In genomic region chr13:33679658-33680012, GRCh38 we compare ENCODE assay signal across 9 cellular contexts.
A peak's percentile ranks its signal among the peaks of the same experiment; 100 is the strongest.
DNase-seq lines count a peak whose midpoint lies in the region; ATAC-seq and TF ChIP-seq lines count a peak whose summit lies in the region.
"Had no signal": no experiment of that assay in that cellular context is flagged by ENCODE, and none has a peak within 500 bp of the region (broad histone marks: within the 10 kb centered on the region; RNA-seq: fewer than 3 reads in every experiment).

No MANE protein-coding gene starts in this region.

- no peaks in the 10 kb centered on the region for H3K9me3 ChIP-seq in OCI-LY3 (ENCODE audit: insufficient read depth, low read length)
- no peaks in the 10 kb centered on the region for H3K9me3 ChIP-seq in endodermal cell (ENCODE audit: control insufficient read depth, low read length)

- no peak for ATAC-seq in stimulated activated memory B cell treated with anti-CD40 and anti-IgM and Interleukin-4, amounts not matched to agents 10 μg/mL and 1 μg/mL and 100 μg/mL, for 72 hours
- ATAC-seq in GM18873 (IDR thresholded peaks at IDR 0.05; ENCODE audit: low FRiP score, unreplicated experiment) = no peak
- no peak for ATAC-seq in HG03442 (IDR thresholded peaks at IDR 0.05; ENCODE audit: unreplicated experiment)

- H2AFZ ChIP-seq in OCI-LY3 (ENCODE audit: low read depth, low read length) = peak overlapping the region; percentile 52; the same call in 1 of the 2 replicates

- H3K4me3 ChIP-seq in OCI-LY3 (ENCODE audit: low read length) (peak overlapping the region; percentile 59), endodermal cell (ENCODE audit: low read length) (no peak overlapping the region)

- H3K79me2 ChIP-seq in OCI-LY3 (ENCODE audit: low read length) = no peaks in the 10 kb centered on the region

- H3K4me2 ChIP-seq in OCI-LY3 (ENCODE audit: low read length) = peak overlapping the region; percentile 74

- H4K20me1 ChIP-seq in OCI-LY3 (ENCODE audit: insufficient read depth, low read length) = no peaks in the 10 kb centered on the region

- H3K36me3 Mint-ChIP-seq in activated T-cell treated with anti-CD3 and anti-CD28 coated beads, Interleukin-2, amount 50 U/mL, for 24 hours (ENCODE audit: low read depth) = no peaks in the 10 kb centered on the region
- H3K36me3 Mint-ChIP-seq in endodermal cell (ENCODE audit: low read depth) = no peaks in the 10 kb centered on the region
- no peaks in the 10 kb centered on the region for H3K36me3 Mint-ChIP-seq in stimulated activated memory B cell treated with anti-CD40 and anti-IgM and Interleukin-4, amounts not matched to agents 10 μg/mL and 1 μg/mL and 100 μg/mL, for 72 hours

- peak overlapping the region; percentile 90 for H3K27ac Mint-ChIP-seq in activated T-cell treated with anti-CD3 and anti-CD28 coated beads, Interleukin-2, amount 50 U/mL, for 24 hours
- no peak overlapping the region for H3K27ac Mint-ChIP-seq in endodermal cell
- H3K27ac Mint-ChIP-seq in stimulated activated memory B cell treated with anti-CD40 and anti-IgM and Interleukin-4, amounts not matched to agents 10 μg/mL and 1 μg/mL and 100 μg/mL, for 72 hours = peak overlapping the region; percentile 71

- H3K9ac ChIP-seq in OCI-LY3 (ENCODE audit: low read length) = peak overlapping the region; percentile 62
- no peak overlapping the region for H3K9ac ChIP-seq in endodermal cell (ENCODE audit: extremely low read depth, low read length, poor library complexity, severe bottlenecking)

- peaks cover 13% of the 10 kb centered on the region; the same call in 1 of the 2 replicates for H3K27me3 ChIP-seq in OCI-LY3 (ENCODE audit: low read depth, low read length)
- H3K27me3 ChIP-seq in endodermal cell (ENCODE audit: control insufficient read depth, insufficient read depth, low read length, poor library complexity, severe bottlenecking) = peaks cover 16% of the 10 kb centered on the region

- H3K4me1 Mint-ChIP-seq in activated T-cell treated with anti-CD3 and anti-CD28 coated beads, Interleukin-2, amount 50 U/mL, for 24 hours (ENCODE audit: low read depth) = peaks cover 38% of the 10 kb centered on the region
- peaks cover 30% of the 10 kb centered on the region for H3K4me1 Mint-ChIP-seq in endodermal cell
- peaks cover 20% of the 10 kb centered on the region for H3K4me1 Mint-ChIP-seq in stimulated activated memory B cell treated with anti-CD40 and anti-IgM and Interleukin-4, amounts not matched to agents 10 μg/mL and 1 μg/mL and 100 μg/mL, for 72 hours

- H3K4me3 Mint-ChIP-seq in activated T-cell treated with anti-CD3 and anti-CD28 coated beads, Interleukin-2, amount 50 U/mL, for 24 hours = peak overlapping the region; percentile 60
- no peak overlapping the region for H3K4me3 Mint-ChIP-seq in endodermal cell
- H3K4me3 Mint-ChIP-seq in stimulated activated memory B cell treated with anti-CD40 and anti-IgM and Interleukin-4, amounts not matched to agents 10 μg/mL and 1 μg/mL and 100 μg/mL, for 72 hours = peak overlapping the region; percentile 57

- TF ChIP-seq CTCF in OCI-LY3 (IDR thresholded peaks at IDR 0.05; ENCODE audit: low read depth, low read length) = no peak
- TF ChIP-seq CTCF in endodermal cell (conservative IDR thresholded peaks at IDR 0.05) = no peak

- H3K4me1 ChIP-seq in OCI-LY3 (ENCODE audit: low read length) (peaks cover 31% of the 10 kb centered on the region), endodermal cell (ENCODE audit: control insufficient read depth, insufficient read depth, low read length) (peaks cover 4% of the 10 kb centered on the region)

- H3K36me3 ChIP-seq in OCI-LY3 (replicated peaks; ENCODE audit: low read depth, low read length) (no peaks in the 10 kb centered on the region), endodermal cell (ENCODE audit: control insufficient read depth, insufficient read depth, low read length) (no peaks in the 10 kb centered on the region)

- H3K27ac ChIP-seq in OCI-LY3 (ENCODE audit: low read length) = peak overlapping the region; percentile 55
- H3K27ac ChIP-seq in endodermal cell (ENCODE audit: low read depth, low read length) = peak overlapping the region; percentile 22
- H3K27ac ChIP-seq: VCaP had no signal

- H3K27me3 Mint-ChIP-seq in activated T-cell treated with anti-CD3 and anti-CD28 coated beads, Interleukin-2, amount 50 U/mL, for 24 hours = no peaks in the 10 kb centered on the region
- peaks cover 8% of the 10 kb centered on the region for H3K27me3 Mint-ChIP-seq in endodermal cell (ENCODE audit: insufficient read depth)
- H3K27me3 Mint-ChIP-seq in stimulated activated memory B cell treated with anti-CD40 and anti-IgM and Interleukin-4, amounts not matched to agents 10 μg/mL and 1 μg/mL and 100 μg/mL, for 72 hours = no peaks in the 10 kb centered on the region

- no peak for DNase-seq in activated T-cell treated with anti-CD3 and anti-CD28 coated beads, Interleukin-2, amount 50 U/mL, for 24 hours
- DNase-seq in activated T-cell treated with anti-CD3 and anti-CD28 coated beads, Interleukin-2, amount 50 U/mL, for 1 hour = no peak
- DNase-seq in endodermal cell (no peak), AG08395 (ENCODE audit: low spot score) (no peak)

- 86 to 95% methylated on average over 1 of the region's 1 CpG for WGBS in endodermal cell (ENCODE audit: insufficient coverage in 1 of 2, insufficient read length in 1 of 2), 2 experiments

- no peaks in the 10 kb centered on the region for H3K9me3 Mint-ChIP-seq in activated T-cell treated with anti-CD3 and anti-CD28 coated beads, Interleukin-2, amount 50 U/mL, for 24 hours
- peaks cover 21% of the 10 kb centered on the region for H3K9me3 Mint-ChIP-seq in endodermal cell
- no peaks in the 10 kb centered on the region for H3K9me3 Mint-ChIP-seq in stimulated activated memory B cell treated with anti-CD40 and anti-IgM and Interleukin-4, amounts not matched to agents 10 μg/mL and 1 μg/mL and 100 μg/mL, for 72 hours
